ENCODE assay signal across 11 cellular contexts in the genomic region with DNA sequence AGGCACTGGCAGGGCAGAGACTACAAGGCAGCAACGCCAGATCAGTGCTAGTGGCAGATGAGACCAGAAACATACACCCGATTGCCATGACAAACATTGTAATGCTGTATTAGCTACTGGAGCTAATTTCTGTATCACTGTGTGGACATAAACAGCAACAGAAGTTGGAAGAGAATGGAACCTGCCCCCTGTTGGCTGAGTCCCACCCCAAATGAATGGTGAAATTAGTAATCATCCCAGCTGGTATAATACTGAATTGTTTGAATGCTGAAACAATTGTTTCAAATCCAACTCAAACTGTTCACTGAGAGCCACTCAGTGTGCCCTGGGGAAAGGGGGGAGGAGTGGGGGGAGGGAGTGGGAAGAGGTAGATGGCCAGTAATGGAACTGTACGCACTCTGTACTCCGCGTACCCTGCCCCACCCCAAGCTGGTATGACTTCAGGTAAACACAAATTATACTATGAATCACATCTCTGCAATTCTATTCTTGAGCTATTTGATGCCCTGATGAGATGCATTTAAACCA. TPM values are rescaled to one million over a fixed set of nuclear protein-coding genes. Genes with fewer than 3 reads are reported as not detected.
A peak's percentile ranks its signal among the peaks of the same experiment; 100 is the strongest.
DNase-seq lines count a peak whose midpoint lies in the region; ATAC-seq, FAIRE-seq and TF ChIP-seq lines count a peak whose summit lies in the region.
"Had no signal": no experiment of that assay in that cellular context is flagged by ENCODE, and none has a peak within 500 bp of the region (broad histone marks: within the 10 kb centered on the region; RNA-seq: fewer than 3 reads in every experiment).

No MANE protein-coding gene starts in this region.

- no peak for TF ChIP-seq CTCF in left lung (IDR thresholded peaks at IDR 0.05)

- POLR2A ChIA-PET in T-cell (lab: Charles Lee) = interaction anchor here (0.6 to 2.7 kb wide), 5 partner anchors 10 to 53 kb away, joined by 3 to 11 read pairs (median 4); no protein-coding TSS in a partner anchor

- no peaks in the 10 kb centered on the region for H3K36me3 ChIP-seq in left lung
- H3K36me3 ChIP-seq: sigmoid colon had no signal

- peak; percentile 88 for FAIRE-seq in urothelium cell line (lab: Jason Lieb, UNC)
- FAIRE-seq: endothelial cell of umbilical vein had no signal

- CTCF ChIA-PET in T-cell (lab: Charles Lee) = interaction anchor here (0.6 to 4.3 kb wide), 12 partner anchors 10 to 38 kb away, joined by 3 to 53 read pairs (median 4); no protein-coding TSS in a partner anchor

- peaks cover 12% of the 10 kb centered on the region for H3K36me3 Mint-ChIP-seq in activated naive CD4-positive, alpha-beta T cell treated with anti-CD3 and anti-CD28 coated beads, Interleukin-2, amount 50 U/mL, for 24 hours
- H3K36me3 Mint-ChIP-seq in T-cell = peaks cover 16% of the 10 kb centered on the region

- H3K27me3 Mint-ChIP-seq in activated naive CD4-positive, alpha-beta T cell treated with anti-CD3 and anti-CD28 coated beads, Interleukin-2, amount 50 U/mL, for 24 hours = no peaks in the 10 kb centered on the region
- H3K27me3 Mint-ChIP-seq in T-cell = no peaks in the 10 kb centered on the region

- intact Hi-C loops in left lung (cut with DNase I) = no loop called here

- H3K4me1 ChIP-seq in left lung = peaks cover 7 to 40% of the 10 kb centered on the region in 2 donors
- H3K4me1 ChIP-seq: sigmoid colon had no signal

- no peak overlapping the region for H3K4me3 ChIP-seq in left lung
- H3K4me3 ChIP-seq: sigmoid colon had no signal

- H3K27ac Mint-ChIP-seq in activated naive CD4-positive, alpha-beta T cell treated with anti-CD3 and anti-CD28 coated beads, Interleukin-2, amount 50 U/mL, for 24 hours = peak overlapping the region; percentile 90
- peak overlapping the region; percentile 95 to 97 for H3K27ac Mint-ChIP-seq in T-cell

- H3K27me3 ChIP-seq in left lung = no peaks in the 10 kb centered on the region
- H3K27me3 ChIP-seq: sigmoid colon had no signal

- no peak for DNase-seq in activated naive CD4-positive, alpha-beta T cell (lab: John Stamatoyannopoulos, UW)
- DNase-seq in T-cell (peak in 3 of 34 experiments; percentile 22 to 64 (median 49)), left lung (peak; percentile 64 to 81), urothelium cell line (ENCODE audit: low spot score) (peak; percentile 59), left lobe of liver (ENCODE audit: low spot score) (no peak)
- DNase-seq: DMS79 treated with DMSO at 0.1 percent for 48 hours, sigmoid colon had no signal

- H3K27ac ChIP-seq in left lung = peak overlapping the region; percentile 20 to 73
- H3K27ac ChIP-seq: sigmoid colon had no signal

- peaks cover 0 to 8% of the 10 kb centered on the region in 2 donors for H3K9me3 ChIP-seq in left lung

- ATAC-seq in T-cell (replicated peaks in 1 of 4) (peak; percentile 44 to 66 (median 60)), left lung (peak; percentile 95), left lobe of liver (no peak), GM19452 (IDR thresholded peaks at IDR 0.05; ENCODE audit: unreplicated experiment) (no peak), HG02973 (IDR thresholded peaks at IDR 0.05; ENCODE audit: unreplicated experiment) (no peak)

- peak overlapping the region; percentile 56 for H3K4me3 Mint-ChIP-seq in activated naive CD4-positive, alpha-beta T cell treated with anti-CD3 and anti-CD28 coated beads, Interleukin-2, amount 50 U/mL, for 24 hours
- H3K4me3 Mint-ChIP-seq in T-cell = peak overlapping the region; percentile 37 to 60 (median 49)

- peaks cover 72% of the 10 kb centered on the region for H3K4me1 Mint-ChIP-seq in activated naive CD4-positive, alpha-beta T cell treated with anti-CD3 and anti-CD28 coated beads, Interleukin-2, amount 50 U/mL, for 24 hours
- peaks cover 61 to 78% (median 66%) of the 10 kb centered on the region in 3 donors for H3K4me1 Mint-ChIP-seq in T-cell

- peaks cover 16% of the 10 kb centered on the region for H3K9me3 Mint-ChIP-seq in activated naive CD4-positive, alpha-beta T cell treated with anti-CD3 and anti-CD28 coated beads, Interleukin-2, amount 50 U/mL, for 24 hours
- H3K9me3 Mint-ChIP-seq in T-cell = peaks cover 5 to 19% (median 18%) of the 10 kb centered on the region in 3 donors

RNA-seq across cellular contexts. Expression of gene BIRC3, which starts 11.2 kb away (rescaled TPM):
- total RNA-seq in T-cell (100 to 1,000 TPM in 2 of 5 donors, 10 to 100 TPM in 3; 82.6 to 114 (median 96.0) TPM), left lung (10 to 100 TPM; 14.0 to 28.1 TPM), left lobe of liver (2.1 TPM)

RNA-seq across cellular contexts. Expression of gene BIRC2, which starts 40.9 kb away (rescaled TPM):
- 100 to 1,000 TPM in 1 of 5 donors, 10 to 100 TPM in 4; 53.3 to 100 (median 60.8) TPM for total RNA-seq in T-cell
- total RNA-seq in left lung = 10 to 100 TPM; 37.2 to 42.9 TPM
- 20.8 TPM for total RNA-seq in left lobe of liver

Comparison
In these comparisons a context has a peak if more than half of its experiments do, and no peak if none do; other contexts are left out.
1. DNase-seq: peak in left lung (2 of 2) and urothelium cell line (single experiment); none in activated naive CD4-positive, alpha-beta T cell (0 of 4) and left lobe of liver (single experiment).
2. ATAC-seq: peak in T-cell (4 of 4) and left lung (single experiment); none in left lobe of liver (single experiment), GM19452 (single experiment) and HG02973 (single experiment).